1 cellular context compared by ENCODE assay signal in genomic region chr3:53846134-53846850, GRCh38.
A peak's percentile ranks its signal among the peaks of the same experiment; 100 is the strongest.
TF ChIP-seq lines count a peak whose summit lies in the region.

Gene CHDH, minus strand, starts transcription at chr3:53846419. Its CDS starts 22,411 bp downstream, at chr3:53824008.
Gene IL17RB, plus strand, starts transcription at chr3:53846568. Its CDS starts 21 bp downstream, at chr3:53846589.

TF ChIP-seq in HepG2, 621 proteins besides CTCF, POLR2A, EP300 and RAD21 (continued from another document and continues in another):
- TF ChIP-seq DMTF1 (CRISPR knock-in tag; IDR thresholded peaks at IDR 0.05) (no peak), ZNF616 (CRISPR knock-in tag; IDR thresholded peaks at IDR 0.05; ENCODE audit: low read depth) (peak; percentile 85; the same call in 1 of the 2 replicates), ZNF737 (CRISPR knock-in tag; IDR thresholded peaks at IDR 0.05; ENCODE audit: borderline replicate concordance) (no peak; the same call in 1 of the 2 replicates), ZNF333 (CRISPR knock-in tag; IDR thresholded peaks at IDR 0.05; ENCODE audit: borderline replicate concordance) (no peak), ARNT2 (CRISPR knock-in tag; IDR thresholded peaks at IDR 0.05; ENCODE audit: low read depth) (peak; percentile 95), IRX3 (CRISPR knock-in tag; IDR thresholded peaks at IDR 0.05; ENCODE audit: borderline replicate concordance, low read depth) (peak; percentile 95), EEA1 (CRISPR knock-in tag; IDR thresholded peaks at IDR 0.05; ENCODE audit: borderline replicate concordance) (peak; percentile 70; the same call in 1 of the 2 replicates), ZNF205 (CRISPR knock-in tag; IDR thresholded peaks at IDR 0.05) (peak; percentile 60; the same call in 1 of the 2 replicates), ZBTB25 (CRISPR knock-in tag; IDR thresholded peaks at IDR 0.05) (peak; percentile 55; the same call in 1 of the 2 replicates), ZNF253 (CRISPR knock-in tag; IDR thresholded peaks at IDR 0.05; ENCODE audit: borderline replicate concordance) (peak; percentile 62; the same call in 1 of the 2 replicates), ZNF800 (CRISPR knock-in tag; IDR thresholded peaks at IDR 0.05) (0 out of 2 replicates have a peak, but pooled peaks have one; percentile 24), SRSF1 (optimal IDR thresholded peaks at IDR 0.05; ENCODE audit: low read depth, low read length) (no peak), ZNF790 (CRISPR knock-in tag; IDR thresholded peaks at IDR 0.05; ENCODE audit: borderline replicate concordance) (peak; percentile 80; the same call in 1 of the 2 replicates), KLF15 (CRISPR knock-in tag; IDR thresholded peaks at IDR 0.05; ENCODE audit: borderline replicate concordance) (no peak), AGO1 (IDR thresholded peaks at IDR 0.05; ENCODE audit: low read depth, low read length, poor library complexity, severe bottlenecking) (no peak), MTA3 (CRISPR knock-in tag; IDR thresholded peaks at IDR 0.05) (no peak), PITX1 (CRISPR knock-in tag; IDR thresholded peaks at IDR 0.05) (peak; percentile 69), BORCS8-MEF2B (CRISPR knock-in tag; IDR thresholded peaks at IDR 0.05) (peak; percentile 92), NCOA5 (CRISPR knock-in tag; IDR thresholded peaks at IDR 0.05) (no peak), THAP11 (CRISPR knock-in tag; IDR thresholded peaks at IDR 0.05) (peak; percentile 67), ZNF17 (CRISPR knock-in tag; IDR thresholded peaks at IDR 0.05) (no peak), ZNF230 (CRISPR knock-in tag; IDR thresholded peaks at IDR 0.05) (peak; percentile 92; the same call in 1 of the 2 replicates), RARG (CRISPR knock-in tag; IDR thresholded peaks at IDR 0.05; ENCODE audit: low read depth) (no peak), ZNF180 (CRISPR knock-in tag; IDR thresholded peaks at IDR 0.05; ENCODE audit: borderline replicate concordance, low read depth) (no peak), NFIB (CRISPR knock-in tag; IDR thresholded peaks at IDR 0.05; ENCODE audit: borderline replicate concordance) (no peak), ZNF562 (CRISPR knock-in tag; IDR thresholded peaks at IDR 0.05; ENCODE audit: borderline replicate concordance) (peak; percentile 63), ZNF512B (CRISPR knock-in tag; IDR thresholded peaks at IDR 0.05; ENCODE audit: borderline replicate concordance) (0 out of 2 replicates have a peak, but pooled peaks have one; percentile 46), TEAD3 (CRISPR knock-in tag; optimal IDR thresholded peaks at IDR 0.05; ENCODE audit: borderline replicate concordance) (peak; percentile 48), ZNF891 (CRISPR knock-in tag; IDR thresholded peaks at IDR 0.05) (peak; percentile 84), ZSCAN22 (CRISPR knock-in tag; IDR thresholded peaks at IDR 0.05) (no peak), ZNF660 (CRISPR knock-in tag; IDR thresholded peaks at IDR 0.05; ENCODE audit: borderline replicate concordance, low read depth) (no peak), PHF20 (CRISPR knock-in tag; IDR thresholded peaks at IDR 0.05) (peak; percentile 57; the same call in 1 of the 2 replicates), ZNF547 (CRISPR knock-in tag; IDR thresholded peaks at IDR 0.05) (peak; percentile 87), ZNF768 (CRISPR knock-in tag; IDR thresholded peaks at IDR 0.05) (peak; percentile 75), STAT5B (CRISPR knock-in tag; IDR thresholded peaks at IDR 0.05) (no peak), SNRNP70 (IDR thresholded peaks at IDR 0.05; ENCODE audit: low read depth, low read length) (no peak), GZF1 (CRISPR knock-in tag; IDR thresholded peaks at IDR 0.05) (peak; percentile 27), AGO2 (optimal IDR thresholded peaks at IDR 0.05; ENCODE audit: low read depth, low read length) (peak; percentile 75), ZNF501 (CRISPR knock-in tag; IDR thresholded peaks at IDR 0.05) (no peak; the same call in none of the 2 replicates), CEBPG (CRISPR knock-in tag; IDR thresholded peaks at IDR 0.05) (no peak)
- TF ChIP-seq, protein P1, sequence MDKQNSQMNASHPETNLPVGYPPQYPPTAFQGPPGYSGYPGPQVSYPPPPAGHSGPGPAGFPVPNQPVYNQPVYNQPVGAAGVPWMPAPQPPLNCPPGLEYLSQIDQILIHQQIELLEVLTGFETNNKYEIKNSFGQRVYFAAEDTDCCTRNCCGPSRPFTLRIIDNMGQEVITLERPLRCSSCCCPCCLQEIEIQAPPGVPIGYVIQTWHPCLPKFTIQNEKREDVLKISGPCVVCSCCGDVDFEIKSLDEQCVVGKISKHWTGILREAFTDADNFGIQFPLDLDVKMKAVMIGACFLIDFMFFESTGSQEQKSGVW (CRISPR knock-in tag; IDR thresholded peaks at IDR 0.05; ENCODE audit: borderline replicate concordance): peak; percentile 68; the same call in 1 of the 2 replicates
- TF ChIP-seq, protein P2, sequence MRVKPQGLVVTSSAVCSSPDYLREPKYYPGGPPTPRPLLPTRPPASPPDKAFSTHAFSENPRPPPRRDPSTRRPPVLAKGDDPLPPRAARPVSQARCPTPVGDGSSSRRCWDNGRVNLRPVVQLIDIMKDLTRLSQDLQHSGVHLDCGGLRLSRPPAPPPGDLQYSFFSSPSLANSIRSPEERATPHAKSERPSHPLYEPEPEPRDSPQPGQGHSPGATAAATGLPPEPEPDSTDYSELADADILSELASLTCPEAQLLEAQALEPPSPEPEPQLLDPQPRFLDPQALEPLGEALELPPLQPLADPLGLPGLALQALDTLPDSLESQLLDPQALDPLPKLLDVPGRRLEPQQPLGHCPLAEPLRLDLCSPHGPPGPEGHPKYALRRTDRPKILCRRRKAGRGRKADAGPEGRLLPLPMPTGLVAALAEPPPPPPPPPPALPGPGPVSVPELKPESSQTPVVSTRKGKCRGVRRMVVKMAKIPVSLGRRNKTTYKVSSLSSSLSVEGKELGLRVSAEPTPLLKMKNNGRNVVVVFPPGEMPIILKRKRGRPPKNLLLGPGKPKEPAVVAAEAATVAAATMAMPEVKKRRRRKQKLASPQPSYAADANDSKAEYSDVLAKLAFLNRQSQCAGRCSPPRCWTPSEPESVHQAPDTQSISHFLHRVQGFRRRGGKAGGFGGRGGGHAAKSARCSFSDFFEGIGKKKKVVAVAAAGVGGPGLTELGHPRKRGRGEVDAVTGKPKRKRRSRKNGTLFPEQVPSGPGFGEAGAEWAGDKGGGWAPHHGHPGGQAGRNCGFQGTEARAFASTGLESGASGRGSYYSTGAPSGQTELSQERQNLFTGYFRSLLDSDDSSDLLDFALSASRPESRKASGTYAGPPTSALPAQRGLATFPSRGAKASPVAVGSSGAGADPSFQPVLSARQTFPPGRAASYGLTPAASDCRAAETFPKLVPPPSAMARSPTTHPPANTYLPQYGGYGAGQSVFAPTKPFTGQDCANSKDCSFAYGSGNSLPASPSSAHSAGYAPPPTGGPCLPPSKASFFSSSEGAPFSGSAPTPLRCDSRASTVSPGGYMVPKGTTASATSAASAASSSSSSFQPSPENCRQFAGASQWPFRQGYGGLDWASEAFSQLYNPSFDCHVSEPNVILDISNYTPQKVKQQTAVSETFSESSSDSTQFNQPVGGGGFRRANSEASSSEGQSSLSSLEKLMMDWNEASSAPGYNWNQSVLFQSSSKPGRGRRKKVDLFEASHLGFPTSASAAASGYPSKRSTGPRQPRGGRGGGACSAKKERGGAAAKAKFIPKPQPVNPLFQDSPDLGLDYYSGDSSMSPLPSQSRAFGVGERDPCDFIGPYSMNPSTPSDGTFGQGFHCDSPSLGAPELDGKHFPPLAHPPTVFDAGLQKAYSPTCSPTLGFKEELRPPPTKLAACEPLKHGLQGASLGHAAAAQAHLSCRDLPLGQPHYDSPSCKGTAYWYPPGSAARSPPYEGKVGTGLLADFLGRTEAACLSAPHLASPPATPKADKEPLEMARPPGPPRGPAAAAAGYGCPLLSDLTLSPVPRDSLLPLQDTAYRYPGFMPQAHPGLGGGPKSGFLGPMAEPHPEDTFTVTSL (CRISPR knock-in tag; IDR thresholded peaks at IDR 0.05; ENCODE audit: borderline replicate concordance): peak; percentile 67; the same call in 1 of the 2 replicates
- TF ChIP-seq, protein P3, sequence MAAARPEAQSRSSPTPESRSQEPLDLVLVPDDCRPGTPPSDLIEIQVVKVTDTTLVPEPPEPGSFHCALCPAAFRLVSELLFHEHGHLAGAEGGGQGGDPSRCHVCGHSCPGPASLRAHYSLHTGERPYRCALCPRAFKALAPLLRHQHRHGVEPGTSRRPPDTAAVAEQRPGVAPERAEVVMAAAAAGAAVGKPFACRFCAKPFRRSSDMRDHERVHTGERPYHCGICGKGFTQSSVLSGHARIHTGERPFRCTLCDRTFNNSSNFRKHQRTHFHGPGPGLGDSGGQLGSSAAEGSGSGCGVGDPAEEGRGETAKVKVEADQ (CRISPR knock-in tag; IDR thresholded peaks at IDR 0.05; ENCODE audit: borderline replicate concordance): 0 out of 2 replicates have a peak, but pooled peaks have one; percentile 51
- TF ChIP-seq, protein P4, sequence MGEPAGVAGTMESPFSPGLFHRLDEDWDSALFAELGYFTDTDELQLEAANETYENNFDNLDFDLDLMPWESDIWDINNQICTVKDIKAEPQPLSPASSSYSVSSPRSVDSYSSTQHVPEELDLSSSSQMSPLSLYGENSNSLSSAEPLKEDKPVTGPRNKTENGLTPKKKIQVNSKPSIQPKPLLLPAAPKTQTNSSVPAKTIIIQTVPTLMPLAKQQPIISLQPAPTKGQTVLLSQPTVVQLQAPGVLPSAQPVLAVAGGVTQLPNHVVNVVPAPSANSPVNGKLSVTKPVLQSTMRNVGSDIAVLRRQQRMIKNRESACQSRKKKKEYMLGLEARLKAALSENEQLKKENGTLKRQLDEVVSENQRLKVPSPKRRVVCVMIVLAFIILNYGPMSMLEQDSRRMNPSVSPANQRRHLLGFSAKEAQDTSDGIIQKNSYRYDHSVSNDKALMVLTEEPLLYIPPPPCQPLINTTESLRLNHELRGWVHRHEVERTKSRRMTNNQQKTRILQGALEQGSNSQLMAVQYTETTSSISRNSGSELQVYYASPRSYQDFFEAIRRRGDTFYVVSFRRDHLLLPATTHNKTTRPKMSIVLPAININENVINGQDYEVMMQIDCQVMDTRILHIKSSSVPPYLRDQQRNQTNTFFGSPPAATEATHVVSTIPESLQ (CRISPR knock-in tag; conservative IDR thresholded peaks at IDR 0.05): no peak
